8 cellular contexts compared by ENCODE assay signal in the genomic region with DNA sequence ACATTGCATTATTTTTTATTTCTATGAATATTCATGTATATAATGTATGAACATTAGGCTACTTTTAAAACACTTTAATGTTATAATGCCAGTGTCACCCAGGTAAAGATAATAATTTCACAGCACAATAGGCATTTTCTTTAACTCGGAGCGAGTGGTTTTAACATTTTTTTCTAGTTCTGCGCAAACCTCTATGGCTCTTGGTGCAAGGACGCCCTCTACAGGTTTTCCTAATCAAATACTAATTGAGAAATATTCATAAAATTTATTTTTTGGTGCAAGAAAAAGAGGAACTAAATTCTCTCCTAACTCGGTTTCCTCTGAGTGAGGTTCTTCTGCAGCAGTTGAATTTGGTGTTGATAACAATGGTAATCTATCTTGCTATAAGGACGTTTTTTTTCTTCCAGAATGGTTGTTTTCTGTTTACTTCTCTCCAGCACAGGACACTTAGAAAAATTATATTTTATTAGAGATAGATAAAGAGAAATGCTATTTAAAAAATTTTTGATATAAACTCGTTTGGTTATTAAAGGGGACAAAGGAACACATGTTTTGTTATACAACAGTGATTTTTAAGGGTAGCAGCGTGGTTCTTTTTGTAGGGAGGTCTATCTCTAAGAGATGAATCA. TPM values are rescaled to one million over a fixed set of nuclear protein-coding genes. Genes with fewer than 3 reads are reported as not detected.
DNase-seq lines count a peak whose midpoint lies in the region; ATAC-seq and TF ChIP-seq lines count a peak whose summit lies in the region.

No MANE protein-coding gene starts in this region.

- no peaks in the 10 kb centered on the region for H3K36me3 ChIP-seq in esophagus squamous epithelium

- WGBS in esophagus squamous epithelium, 2 donors, result 9% methylated on average over 8 of the region's 8 CpGs

- no peak for TF ChIP-seq POLR2A in esophagus squamous epithelium (IDR thresholded peaks at IDR 0.05)

- H3K4me1 ChIP-seq in esophagus squamous epithelium, result peaks cover 8 to 13% (median 8%) of the 10 kb centered on the region in 3 donors

- H3K27me3 ChIP-seq in esophagus squamous epithelium, result peaks cover 0 to 87% (median 17%) of the 10 kb centered on the region in 4 donors

- no peaks in the 10 kb centered on the region for H3K9me3 ChIP-seq in esophagus squamous epithelium

- no peak for ATAC-seq in HG02759 (IDR thresholded peaks at IDR 0.05; ENCODE audit: unreplicated experiment)
- ATAC-seq in GM19395 (IDR thresholded peaks at IDR 0.05; ENCODE audit: unreplicated experiment), result no peak

- H3K27ac ChIP-seq in esophagus squamous epithelium, result no peak overlapping the region

- DNase-seq in DMS 273 (lab: John Stamatoyannopoulos, UW; ENCODE audit: unreplicated experiment) (peak; percentile 62), DMS 273 treated with DMSO at 0.1 percent for 48 hours (lab: John Stamatoyannopoulos, UW) (no peak), KG1 (lab: John Stamatoyannopoulos, UW) (peak; percentile 26), RPMI7951 (ENCODE audit: low read depth) (peak; percentile 8), esophagus squamous epithelium (lab: John Stamatoyannopoulos, UW) (no peak), retinal pigment epithelial cell (ENCODE audit: low read depth) (no peak)

- H3K4me3 ChIP-seq in esophagus squamous epithelium (no peak overlapping the region), retinal pigment epithelial cell (ENCODE audit: low read length) (no peak overlapping the region)

- intact Hi-C loops in esophagus squamous epithelium (cut with DNase I), result loop anchor here (5.0 kb wide), 1 partner anchor 231 kb away; no protein-coding TSS in a partner anchor

- TF ChIP-seq CTCF in esophagus squamous epithelium (IDR thresholded peaks at IDR 0.05) (peak; percentile 26 to 59 (median 46)), retinal pigment epithelial cell (conservative IDR thresholded peaks at IDR 0.05; ENCODE audit: low read depth, low read length) (peak; percentile 73)

RNA-seq across cellular contexts. Expression of gene WIF1, which starts 2.4 kb away (rescaled TPM):
- total RNA-seq in RPMI7951 (2014; rRNA removed; shearing (Covaris generic)), result not detected in 2 replicates
- total RNA-seq in esophagus squamous epithelium, result 1 to 10 TPM in 1 of 4 donors, not detected in 3; 6.1 TPM

RNA-seq across cellular contexts. Expression of gene LEMD3, which starts 45.8 kb away (rescaled TPM):
- 14.9 and 16.3 TPM in 2 replicates for total RNA-seq in RPMI7951 (2014; rRNA removed; shearing (Covaris generic))
- 10 to 100 TPM; 16.1 to 46.6 (median 30.0) TPM for total RNA-seq in esophagus squamous epithelium

Comparison
In these comparisons a context has a peak if more than half of its experiments do, and no peak if none do; other contexts are left out.
1. DNase-seq: peak in DMS 273 (single experiment), KG1 (single experiment) and RPMI7951 (single experiment); none in DMS 273 treated with DMSO at 0.1 percent for 48 hours (single experiment), esophagus squamous epithelium (single experiment) and retinal pigment epithelial cell (single experiment).